ENCODE assay signal across 8 cellular contexts in genomic region chr7:134632937-134633540, GRCh38. TPM values are rescaled to one million over a fixed set of nuclear protein-coding genes. Genes with fewer than 3 reads are reported as not detected.
DNase-seq lines count a peak whose midpoint lies in the region; ATAC-seq and TF ChIP-seq lines count a peak whose summit lies in the region.

No MANE protein-coding gene starts in this region.

- TF ChIP-seq CTCF in AG09309 (IDR thresholded peaks at IDR 0.05; ENCODE audit: control insufficient read depth, insufficient read depth, low read depth, low read length, missing control alignments) (peak; percentile 62), epithelial cell of esophagus (IDR thresholded peaks at IDR 0.05; ENCODE audit: insufficient read depth, low read depth, low read length, missing control alignments) (peak; percentile 69), neural progenitor cell (IDR thresholded peaks at IDR 0.05) (peak; percentile 74)

- H4K20me1 ChIP-seq in neural progenitor cell (ENCODE audit: low read depth): no peaks in the 10 kb centered on the region

- no peaks in the 10 kb centered on the region for H3K36me3 Mint-ChIP-seq in neural progenitor cell

- no peaks in the 10 kb centered on the region for H3K4me1 Mint-ChIP-seq in neural progenitor cell

- no peaks in the 10 kb centered on the region for H3K9me3 Mint-ChIP-seq in neural progenitor cell

- H3K79me2 ChIP-seq in neural progenitor cell (ENCODE audit: low read depth): no peaks in the 10 kb centered on the region

- no peak overlapping the region for H3K4me2 ChIP-seq in neural progenitor cell

- no peaks in the 10 kb centered on the region for H3F3A ChIP-seq in neural progenitor cell (ENCODE audit: low read depth)

- H3K4me3 Mint-ChIP-seq in neural progenitor cell: no peak overlapping the region

- ATAC-seq in GM18511 (IDR thresholded peaks at IDR 0.05; ENCODE audit: unreplicated experiment): no peak

- no peak overlapping the region for H2AFZ ChIP-seq in neural progenitor cell (replicated peaks)

- no peaks in the 10 kb centered on the region for H3K4me1 ChIP-seq in neural progenitor cell

- DNase-seq in AG09309 (ENCODE audit: low read depth) (no peak), EH (ENCODE audit: low read depth) (peak; percentile 66), HuH-7.5 (ENCODE audit: low spot score) (peak; percentile 8), SW480 (ENCODE audit: low spot score) (peak; percentile 49), epithelial cell of esophagus (ENCODE audit: low read depth) (peak; percentile 77), neural progenitor cell (ENCODE audit: low spot score) (peak; percentile 52), posterior vena cava (ENCODE audit: low spot score) (no peak)

- no peaks in the 10 kb centered on the region for H3K9me3 ChIP-seq in neural progenitor cell (ENCODE audit: low read depth)

- H3K27ac Mint-ChIP-seq in neural progenitor cell: no peak overlapping the region

- H3K27me3 ChIP-seq in neural progenitor cell: peaks cover 13% of the 10 kb centered on the region

- intact Hi-C loops in posterior vena cava (cut with DNase I): no loop called here

- no peak overlapping the region for H3K9ac ChIP-seq in neural progenitor cell

- H3K27ac ChIP-seq in neural progenitor cell: no peak overlapping the region

- no peak overlapping the region for H3K4me3 ChIP-seq in AG09309 (ENCODE audit: control insufficient read depth, low read depth, low read length)
- H3K4me3 ChIP-seq in epithelial cell of esophagus (ENCODE audit: low read length): no peak overlapping the region
- no peak overlapping the region for H3K4me3 ChIP-seq in neural progenitor cell

- H3K27me3 Mint-ChIP-seq in neural progenitor cell (ENCODE audit: insufficient read depth, low read depth): peaks cover 3% of the 10 kb centered on the region

- H3K36me3 ChIP-seq in neural progenitor cell: no peaks in the 10 kb centered on the region

RNA-seq across cellular contexts. Expression of gene BPGM, which starts 13.6 kb away (rescaled TPM):
- total RNA-seq in neural progenitor cell (ENCODE audit: low replicate concordance): 25.5 and 49.7 TPM in 2 replicates
- total RNA-seq in posterior vena cava: 10 to 100 TPM; 16.1 to 17.5 TPM

Comparison
In these comparisons a context has a peak if more than half of its experiments do, and no peak if none do; other contexts are left out.
1. DNase-seq: peak in EH (single experiment), HuH-7.5 (single experiment), SW480 (single experiment), epithelial cell of esophagus (single experiment) and neural progenitor cell (single experiment); none in AG09309 (single experiment) and posterior vena cava (single experiment).
2. Peak in every context shown above with its lines, with median percentiles within 50 percentile points of each other: CTCF ChIP-seq.